8 cellular contexts compared by ENCODE assay signal in the genomic region with DNA sequence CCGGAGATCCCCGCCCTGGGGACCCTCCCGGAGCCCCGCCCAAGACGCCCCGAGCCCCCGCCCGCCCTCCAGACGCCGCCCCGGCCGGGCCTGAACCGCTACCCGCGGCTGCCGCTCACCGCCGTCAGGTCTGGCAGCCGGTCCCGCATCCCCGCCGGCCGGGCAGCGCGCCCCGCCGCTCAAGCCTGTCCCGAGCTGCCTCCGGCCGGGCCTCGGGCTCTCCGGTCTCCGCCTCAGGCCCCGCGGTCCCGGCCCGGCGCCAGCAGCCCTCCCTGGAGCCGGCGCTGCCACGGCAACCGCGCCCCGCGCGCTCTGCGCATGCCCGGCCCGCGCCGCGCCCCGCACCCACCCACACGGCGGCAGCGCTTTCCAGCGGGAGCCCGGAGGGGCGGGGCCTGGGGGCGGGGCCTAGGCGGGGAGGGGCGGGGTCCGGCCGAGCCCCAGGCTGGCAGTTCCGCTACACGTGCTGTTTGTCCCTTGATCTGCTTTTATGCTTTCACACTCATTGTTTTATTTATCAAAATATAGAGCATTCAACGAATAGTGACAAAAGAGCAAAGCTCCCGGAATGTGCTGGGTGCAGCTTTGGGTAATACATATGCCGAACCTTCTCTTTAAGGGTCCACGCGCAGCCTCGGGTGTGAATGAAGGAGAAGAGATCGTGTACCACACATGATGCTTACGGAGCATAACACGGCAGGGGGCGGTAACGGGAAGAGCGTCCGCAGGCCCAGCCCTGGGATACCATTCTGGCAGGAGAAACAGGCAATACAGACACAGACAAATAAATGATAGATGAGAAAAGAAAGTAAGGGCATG. TPM values are rescaled to one million over a fixed set of nuclear protein-coding genes. Genes with fewer than 3 reads are reported as not detected.
A peak's percentile ranks its signal among the peaks of the same experiment; 100 is the strongest.
DNase-seq lines count a peak whose midpoint lies in the region; ATAC-seq and TF ChIP-seq lines count a peak whose summit lies in the region.

Gene STX2 (minus strand): TSS at position 300 of the 819 bp plus-strand sequence. CDS start 151 bp downstream, at position 149.

- peak within 1 kb of the TSS; percentile 81 for H3K27ac Mint-ChIP-seq in activated CD4-positive, alpha-beta T cell treated with anti-CD3 and anti-CD28 coated beads, Interleukin-2, amount 10 ng/mL, durations not matched to agents 7 days and 5 days

- DNase-seq in NCI-H510A (lab: John Stamatoyannopoulos, UW) (peak; percentile 39), cortex of kidney (lab: John Stamatoyannopoulos, UW) (peak; percentile 19), left lung (peak; percentile 87 to 97)
- DNase-seq in activated CD4-positive, alpha-beta T cell treated with anti-CD3 and anti-CD28 coated beads, Interleukin-2, amount 10 ng/mL, durations not matched to agents 7 days and 5 days = peak; percentile 85
- DNase-seq in stimulated activated CD4-positive, alpha-beta T cell treated with anti-CD3 and anti-CD28 coated beads, Interleukin-2, amount 100 ng/mL, for 4 hours (ENCODE audit: low read depth) = peak; percentile 85

- H3K4me3 ChIP-seq in BLaER1 (peak within 1 kb of the TSS; percentile 72), left lung (peak within 1 kb of the TSS; percentile 64 to 78)

- H3K4me1 Mint-ChIP-seq in activated CD4-positive, alpha-beta T cell treated with anti-CD3 and anti-CD28 coated beads, Interleukin-2, amount 10 ng/mL, durations not matched to agents 7 days and 5 days = peaks cover 34% of the 10 kb centered on the region

- peak within 1 kb of the TSS; percentile 99 for H3K4me2 ChIP-seq in BLaER1

- POLR2A ChIA-PET in activated CD4-positive, alpha-beta T cell treated with anti-CD3 and anti-CD28 coated beads, Interleukin-2, amount 10 ng/mL, durations not matched to agents 7 days and 5 days (lab: Charles Lee) = no interaction called here

- peak; percentile 49 for TF ChIP-seq POLR2A in GM19099 (IDR thresholded peaks at IDR 0.05; ENCODE audit: extremely low read depth, insufficient read length, low read depth)

- H3K4me1 ChIP-seq in BLaER1 = peaks cover 36% of the 10 kb centered on the region
- peaks cover 9 to 25% of the 10 kb centered on the region in 2 donors for H3K4me1 ChIP-seq in left lung

- H3K27ac ChIP-seq in BLaER1 (peak within 1 kb of the TSS; percentile 53; the same call in 1 of the 2 replicates), left lung (peak within 1 kb of the TSS; percentile 3 to 73)

- H4K20me1 ChIP-seq in BLaER1 = peaks cover 38% of the 10 kb centered on the region

- H3K9ac ChIP-seq in BLaER1 = peak within 1 kb of the TSS; percentile 76

- ATAC-seq in HG03354 (IDR thresholded peaks at IDR 0.05; ENCODE audit: poor library complexity, severe bottlenecking, unreplicated experiment) (peak; percentile 84), left lung (peak; percentile 97)

- no peak for TF ChIP-seq CTCF in left lung (IDR thresholded peaks at IDR 0.05)

- H3K9me3 Mint-ChIP-seq in activated CD4-positive, alpha-beta T cell treated with anti-CD3 and anti-CD28 coated beads, Interleukin-2, amount 10 ng/mL, durations not matched to agents 7 days and 5 days = no peaks in the 10 kb centered on the region

- H3K27me3 Mint-ChIP-seq in activated CD4-positive, alpha-beta T cell treated with anti-CD3 and anti-CD28 coated beads, Interleukin-2, amount 10 ng/mL, durations not matched to agents 7 days and 5 days = no peaks in the 10 kb centered on the region

- H3K27me3 ChIP-seq in BLaER1 (no peaks in the 10 kb centered on the region), left lung (peaks cover 0 to 8% of the 10 kb centered on the region in 2 donors)

- H3K36me3 ChIP-seq in BLaER1 = peaks cover 2% of the 10 kb centered on the region; the same call in 1 of the 2 replicates
- no peaks in the 10 kb centered on the region for H3K36me3 ChIP-seq in left lung

- H3K9me3 ChIP-seq in BLaER1 (no peaks in the 10 kb centered on the region), left lung (no peaks in the 10 kb centered on the region)

- CTCF ChIA-PET in activated CD4-positive, alpha-beta T cell treated with anti-CD3 and anti-CD28 coated beads, Interleukin-2, amount 10 ng/mL, durations not matched to agents 7 days and 5 days (lab: Charles Lee) = interaction anchor here (0.6 to 2.4 kb wide), 4 partner anchors 14 to 588 kb away, joined by 3 to 27 read pairs (median 4); no protein-coding TSS in a partner anchor

- peaks cover 2% of the 10 kb centered on the region for H3K36me3 Mint-ChIP-seq in activated CD4-positive, alpha-beta T cell treated with anti-CD3 and anti-CD28 coated beads, Interleukin-2, amount 10 ng/mL, durations not matched to agents 7 days and 5 days (ENCODE audit: low read depth)

- H3K4me3 Mint-ChIP-seq in activated CD4-positive, alpha-beta T cell treated with anti-CD3 and anti-CD28 coated beads, Interleukin-2, amount 10 ng/mL, durations not matched to agents 7 days and 5 days = peak within 1 kb of the TSS; percentile 82

- intact Hi-C loops in left lung (cut with DNase I) = no loop called here

RNA-seq across cellular contexts. Expression of gene STX2, which starts in this region (rescaled TPM):
- total RNA-seq in activated CD4-positive, alpha-beta T cell treated with anti-CD3 and anti-CD28 coated beads, Interleukin-2, amount 10 ng/mL, durations not matched to agents 7 days and 5 days = 10 to 100 TPM; 23.2 to 25.5 TPM
- total RNA-seq in left lung = 10 to 100 TPM; 18.1 to 24.9 TPM

Comparison
In these comparisons a context has a peak if more than half of its experiments do, and no peak if none do; other contexts are left out.
1. Peak in every context shown above with its lines: DNase-seq, ATAC-seq, H3K4me3 ChIP-seq and H3K27ac ChIP-seq.
2. DNase-seq: peak in every context shown above with its lines; median percentile 92 in left lung; 85 in activated CD4-positive, alpha-beta T cell treated with anti-CD3 and anti-CD28 coated beads, Interleukin-2, amount 10 ng/mL, durations not matched to agents 7 days and 5 days; 85 in stimulated activated CD4-positive, alpha-beta T cell treated with anti-CD3 and anti-CD28 coated beads, Interleukin-2, amount 100 ng/mL, for 4 hours; 39 in NCI-H510A; 19 in cortex of kidney.